8 cellular contexts compared by ENCODE assay signal in the genomic region with DNA sequence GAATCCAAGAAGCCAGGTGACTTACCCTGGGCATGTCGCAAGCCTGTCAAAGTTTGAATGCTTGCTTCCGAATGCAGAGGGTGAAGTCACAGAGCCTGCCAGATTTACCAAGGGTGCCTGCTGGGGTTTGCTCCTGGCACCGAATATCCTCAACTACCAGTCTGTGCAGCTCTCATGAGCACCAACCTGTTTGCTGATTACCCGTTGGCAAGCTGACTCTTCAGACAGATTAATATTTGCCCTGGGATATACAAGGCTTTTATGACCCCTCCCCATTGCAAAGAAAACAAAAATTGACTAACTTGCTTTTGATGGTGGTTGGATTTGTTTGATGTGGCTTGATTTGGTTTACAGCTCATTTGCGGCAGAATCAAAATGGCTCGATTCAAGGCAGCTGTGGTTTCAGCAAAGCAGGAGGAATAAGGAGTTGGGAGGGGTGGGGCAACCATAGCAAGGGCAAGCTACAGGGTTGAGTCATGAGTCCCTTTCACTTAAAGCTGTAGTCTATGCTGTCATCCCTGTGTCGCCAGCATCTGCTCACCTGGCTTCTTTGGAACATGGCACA.
A peak's percentile ranks its signal among the peaks of the same experiment; 100 is the strongest.
DNase-seq lines count a peak whose midpoint lies in the region; ATAC-seq lines count a peak whose summit lies in the region.

No MANE protein-coding gene starts in this region.

- H3K4me2 ChIP-seq in skeletal muscle satellite cell (ENCODE audit: low read length) = peak overlapping the region; percentile 62

- H3K4me3 Mint-ChIP-seq in stimulated activated memory B cell treated with anti-CD40 and anti-IgM and Interleukin-4, amounts not matched to agents 10 μg/mL and 1 μg/mL and 100 μg/mL, for 72 hours = no peak overlapping the region

- ATAC-seq in stimulated activated memory B cell treated with anti-CD40 and anti-IgM and Interleukin-4, amounts not matched to agents 10 μg/mL and 1 μg/mL and 100 μg/mL, for 72 hours = no peak

- no peaks in the 10 kb centered on the region for H3K36me3 Mint-ChIP-seq in stimulated activated memory B cell treated with anti-CD40 and anti-IgM and Interleukin-4, amounts not matched to agents 10 μg/mL and 1 μg/mL and 100 μg/mL, for 72 hours

- H3K4me1 Mint-ChIP-seq in stimulated activated memory B cell treated with anti-CD40 and anti-IgM and Interleukin-4, amounts not matched to agents 10 μg/mL and 1 μg/mL and 100 μg/mL, for 72 hours = no peaks in the 10 kb centered on the region

- H3K4me3 ChIP-seq in adipocyte (ENCODE audit: low read length) (peak overlapping the region; percentile 26), skeletal muscle satellite cell (ENCODE audit: low read length) (peak overlapping the region; percentile 38)

- H3K9me3 Mint-ChIP-seq in stimulated activated memory B cell treated with anti-CD40 and anti-IgM and Interleukin-4, amounts not matched to agents 10 μg/mL and 1 μg/mL and 100 μg/mL, for 72 hours = peaks cover 2% of the 10 kb centered on the region

- H3K9me3 ChIP-seq in adipocyte (ENCODE audit: control insufficient read depth, low read length) = no peaks in the 10 kb centered on the region
- H3K9me3 ChIP-seq in skeletal muscle satellite cell (replicated peaks; ENCODE audit: low read length) = no peaks in the 10 kb centered on the region

- H3K9ac ChIP-seq in adipocyte (ENCODE audit: low read length) (no peak overlapping the region), skeletal muscle satellite cell (ENCODE audit: low read depth, low read length) (no peak overlapping the region)

- H3K4me1 ChIP-seq in adipocyte (ENCODE audit: control insufficient read depth, insufficient read depth, low read length) (peaks cover 33% of the 10 kb centered on the region), skeletal muscle satellite cell (ENCODE audit: control insufficient read depth, insufficient read depth, low read length) (peaks cover 35% of the 10 kb centered on the region)

- H3K27ac Mint-ChIP-seq in stimulated activated memory B cell treated with anti-CD40 and anti-IgM and Interleukin-4, amounts not matched to agents 10 μg/mL and 1 μg/mL and 100 μg/mL, for 72 hours = no peak overlapping the region

- DNase-seq in ELR (ENCODE audit: low read depth) (peak; percentile 84), T follicular helper cell (ENCODE audit: low read depth) (peak; percentile 14), adipocyte (ENCODE audit: low read depth) (peak; percentile 13), medulla oblongata (ENCODE audit: extremely low spot score) (no peak), pons (ENCODE audit: low spot score) (no peak), DMS114 treated with DMSO at 0.1 percent for 48 hours (lab: John Stamatoyannopoulos, UW; ENCODE audit: unreplicated experiment) (no peak)

- peaks cover 11% of the 10 kb centered on the region for H3K27me3 Mint-ChIP-seq in stimulated activated memory B cell treated with anti-CD40 and anti-IgM and Interleukin-4, amounts not matched to agents 10 μg/mL and 1 μg/mL and 100 μg/mL, for 72 hours

- no peaks in the 10 kb centered on the region for H3K27me3 ChIP-seq in adipocyte (replicated peaks; ENCODE audit: control insufficient read depth, insufficient read depth, low read length)
- no peaks in the 10 kb centered on the region for H3K27me3 ChIP-seq in skeletal muscle satellite cell (ENCODE audit: control insufficient read depth, insufficient read depth, low read length)

- H3K36me3 ChIP-seq in adipocyte (ENCODE audit: control insufficient read depth, insufficient read depth, low read length, severe bottlenecking) (no peaks in the 10 kb centered on the region), skeletal muscle satellite cell (ENCODE audit: insufficient read depth, low read length) (no peaks in the 10 kb centered on the region)

Comparison
In these comparisons a context has a peak if more than half of its experiments do, and no peak if none do; other contexts are left out.
1. DNase-seq: peak in ELR (single experiment), T follicular helper cell (single experiment) and adipocyte (single experiment); none in medulla oblongata (single experiment), pons (single experiment) and DMS114 treated with DMSO at 0.1 percent for 48 hours (single experiment).